8 cellular contexts compared by ENCODE assay signal in genomic region chr15:67149068-67149841, GRCh38.
DNase-seq lines count a peak whose midpoint lies in the region; ATAC-seq and TF ChIP-seq lines count a peak whose summit lies in the region.

No MANE protein-coding gene starts in this region.

- H3K9ac ChIP-seq in rectal smooth muscle tissue (ENCODE audit: low read length) = no peak overlapping the region

- H3K9me3 ChIP-seq in RWPE2 (ENCODE audit: severe bottlenecking) = no peaks in the 10 kb centered on the region

- no peaks in the 10 kb centered on the region for H3K27me3 ChIP-seq in RWPE2 (ENCODE audit: insufficient read depth, poor library complexity, severe bottlenecking)
- no peaks in the 10 kb centered on the region for H3K27me3 ChIP-seq in rectal smooth muscle tissue (ENCODE audit: control insufficient read depth, insufficient read depth, low read length)

- in situ Hi-C loops in GM13977 (cut with MboI; ENCODE audit: low pct_unique_long_range_greater_than_20kb, low sequenced_read_pairs, unreplicated experiment) = no loop called here

- no peak overlapping the region for H3K4me3 ChIP-seq in RWPE2 (ENCODE audit: severe bottlenecking)
- peak overlapping the region; percentile 35 for H3K4me3 ChIP-seq in fibroblast of villous mesenchyme (ENCODE audit: low read depth, low read length)
- H3K4me3 ChIP-seq in rectal smooth muscle tissue (ENCODE audit: low read length) = no peak overlapping the region

- DNase-seq in EL (peak; percentile 29), RWPE2 (ENCODE audit: low spot score) (no peak), fibroblast of villous mesenchyme (ENCODE audit: low read depth) (no peak), superior temporal gyrus (ENCODE audit: extremely low spot score) (no peak), UCSD-AML1 (lab: John Stamatoyannopoulos, UW; ENCODE audit: unreplicated experiment) (no peak), GM13977 (ENCODE audit: low spot score) (no peak)
- no peak for DNase-seq in stimulated activated CD4-positive, alpha-beta T cell treated with anti-CD3 and anti-CD28 coated beads, Interleukin-1b, Interleukin-23, amount 100 ng/mL, for 48 hours

- H3K27ac ChIP-seq in RWPE2 (ENCODE audit: poor library complexity, severe bottlenecking) = peak overlapping the region; percentile 98
- peak overlapping the region; percentile 6 for H3K27ac ChIP-seq in rectal smooth muscle tissue (ENCODE audit: low read depth, low read length)

- TF ChIP-seq CTCF in RWPE2 (IDR thresholded peaks at IDR 0.05; ENCODE audit: poor library complexity, severe bottlenecking) (no peak), fibroblast of villous mesenchyme (IDR thresholded peaks at IDR 0.05; ENCODE audit: insufficient read depth, low read depth, low read length) (no peak), GM13977 (IDR thresholded peaks at IDR 0.05; ENCODE audit: extremely low read depth, insufficient read depth, missing control alignments) (no peak)

- H3K4me1 ChIP-seq in RWPE2 (ENCODE audit: insufficient read depth, poor library complexity, severe bottlenecking) (peaks cover 76% of the 10 kb centered on the region), rectal smooth muscle tissue (ENCODE audit: control insufficient read depth, insufficient read depth, low read length) (peaks cover 17% of the 10 kb centered on the region)

- ATAC-seq in RWPE2 (ENCODE audit: low read depth) = no peak

- H3K36me3 ChIP-seq in RWPE2 (ENCODE audit: low read depth) = peaks cover 26% of the 10 kb centered on the region
- H3K36me3 ChIP-seq in rectal smooth muscle tissue (ENCODE audit: control insufficient read depth, insufficient read depth, low read length) = no peaks in the 10 kb centered on the region
